19 cellular contexts compared by ENCODE assay signal in the genomic region with DNA sequence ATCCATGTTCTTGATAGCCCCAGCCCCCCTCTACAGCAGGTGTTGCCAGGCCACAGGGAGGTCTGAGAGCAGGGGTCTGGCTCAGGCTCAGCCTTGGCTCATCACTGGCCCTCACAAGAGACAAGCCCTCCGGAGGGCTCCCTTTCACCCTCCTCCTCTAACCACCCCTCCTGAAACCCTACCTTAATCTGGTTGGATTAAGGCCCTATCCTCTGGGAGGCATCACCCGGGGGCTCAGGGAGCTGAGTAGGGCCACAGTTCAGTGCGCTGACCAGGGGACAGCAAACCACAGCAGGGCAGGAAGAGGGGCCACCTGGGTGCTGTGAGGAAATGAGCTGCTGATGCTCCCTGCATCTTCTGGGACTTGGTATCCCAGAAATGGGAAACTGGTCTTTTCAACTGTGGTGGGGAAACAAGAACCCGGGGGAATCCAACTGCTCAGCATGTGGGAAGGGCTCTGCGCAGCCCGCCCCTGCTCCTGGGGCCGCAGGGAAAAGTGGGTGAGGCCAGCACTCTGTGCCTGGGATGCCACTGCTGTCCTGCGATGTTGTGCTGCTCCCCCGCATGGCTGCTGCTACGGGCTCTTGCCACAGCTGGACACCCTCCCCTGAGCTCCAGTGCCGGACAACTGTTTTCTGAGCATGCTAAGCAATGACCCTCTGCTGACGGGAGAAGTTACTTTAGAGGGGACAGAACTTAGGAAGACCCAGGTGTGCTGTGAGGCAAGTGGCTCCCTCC. TPM values are rescaled to one million over a fixed set of nuclear protein-coding genes. Genes with fewer than 3 reads are reported as not detected.
DNase-seq lines count a peak whose midpoint lies in the region; ATAC-seq, FAIRE-seq and TF ChIP-seq lines count a peak whose summit lies in the region.
"Had no signal": no experiment of that assay in that cellular context is flagged by ENCODE, and none has a peak within 500 bp of the region (broad histone marks: within the 10 kb centered on the region; RNA-seq: fewer than 3 reads in every experiment).

No MANE protein-coding gene starts in this region.

- H3K79me2 ChIP-seq in HepG2 (ENCODE audit: insufficient read depth, low read length) = no peaks in the 10 kb centered on the region

- no peak for FAIRE-seq in HepG2 (lab: Jason Lieb, UNC)
- FAIRE-seq: GM18507 had no signal

- TF ChIP-seq EP300 in HepG2 (IDR thresholded peaks at IDR 0.05; ENCODE audit: low read depth in 2 of 2, low read length in 2 of 2) (peak in 1 of 2 experiments; percentile 75; a peak in 1 of 4 replicates), HepG2 (CRISPR knock-in tag; IDR thresholded peaks at IDR 0.05; ENCODE audit: borderline replicate concordance) (no peak)

- no peaks in the 10 kb centered on the region for H3K9me3 Mint-ChIP-seq in activated naive CD4-positive, alpha-beta T cell treated with anti-CD3 and anti-CD28 coated beads for 36 hours
- no peaks in the 10 kb centered on the region for H3K9me3 Mint-ChIP-seq in activated naive CD8-positive, alpha-beta T cell (ENCODE audit: low read depth)
- H3K9me3 Mint-ChIP-seq: dendritic cell treated with granulocyte-macrophage colony-stimulating factor and Interleukin-4, amounts not matched to agents 40 ng/mL and 50 ng/mL, for 4 days; T-helper 2 cell treated with Interferon-gamma antibody and Interleukin-4, amounts not matched to agents 5 μg/mL and 100 μg/mL, for 36 hours had no signal

- no peak overlapping the region for H3K27ac ChIP-seq in HepG2 (ENCODE audit: extremely low read length, insufficient read depth, low read length)
- H3K27ac ChIP-seq: RWPE1 had no signal

- no peak for TF ChIP-seq RAD21 in HepG2 (CRISPR knock-in tag; IDR thresholded peaks at IDR 0.05)

- no peak overlapping the region for H2AFZ ChIP-seq in HepG2 (ENCODE audit: low read length)

- H3K4me1 ChIP-seq in HepG2 (ENCODE audit: insufficient read depth, low read length) = peaks cover 31% of the 10 kb centered on the region

- no peak overlapping the region for H3K9ac ChIP-seq in HepG2 (ENCODE audit: insufficient read depth, low read depth, low read length)

- no TSS peak for BruUV-seq in HepG2 (replicated peaks; lab: Mats Ljungman, UMichigan)

- H3K4me3 Mint-ChIP-seq in activated naive CD4-positive, alpha-beta T cell treated with anti-CD3 and anti-CD28 coated beads for 36 hours = no peak overlapping the region
- no peak overlapping the region for H3K4me3 Mint-ChIP-seq in activated naive CD8-positive, alpha-beta T cell
- H3K4me3 Mint-ChIP-seq: dendritic cell treated with granulocyte-macrophage colony-stimulating factor and Interleukin-4, amounts not matched to agents 40 ng/mL and 50 ng/mL, for 4 days; T-helper 2 cell treated with Interferon-gamma antibody and Interleukin-4, amounts not matched to agents 5 μg/mL and 100 μg/mL, for 36 hours had no signal

- H3K4me2 ChIP-seq in HepG2 (ENCODE audit: low read depth, low read length) = peak overlapping the region; percentile 36

- ATAC-seq in HepG2 = peak; percentile 72
- ATAC-seq in GM18520 (IDR thresholded peaks at IDR 0.05; ENCODE audit: unreplicated experiment) = no peak
- ATAC-seq in HG02759 (IDR thresholded peaks at IDR 0.05; ENCODE audit: unreplicated experiment) = no peak
- ATAC-seq in GM21576 (IDR thresholded peaks at IDR 0.05; ENCODE audit: unreplicated experiment) = no peak

- peaks cover 52% of the 10 kb centered on the region for H3K4me1 Mint-ChIP-seq in activated naive CD4-positive, alpha-beta T cell treated with anti-CD3 and anti-CD28 coated beads for 36 hours (ENCODE audit: low read depth)
- H3K4me1 Mint-ChIP-seq in activated naive CD8-positive, alpha-beta T cell (ENCODE audit: low read depth) = peaks cover 59% of the 10 kb centered on the region

- H3K27ac Mint-ChIP-seq in activated naive CD4-positive, alpha-beta T cell treated with anti-CD3 and anti-CD28 coated beads for 36 hours = peak overlapping the region; percentile 37
- H3K27ac Mint-ChIP-seq in activated naive CD8-positive, alpha-beta T cell = peak overlapping the region; percentile 76
- H3K27ac Mint-ChIP-seq: dendritic cell treated with granulocyte-macrophage colony-stimulating factor and Interleukin-4, amounts not matched to agents 40 ng/mL and 50 ng/mL, for 4 days; progenitor cell of endocrine pancreas; T-helper 2 cell treated with Interferon-gamma antibody and Interleukin-4, amounts not matched to agents 5 μg/mL and 100 μg/mL, for 36 hours had no signal

- H3K27me3 ChIP-seq in HepG2 (ENCODE audit: control insufficient read depth in 1 of 2, insufficient read depth in 2 of 2, low read length in 2 of 2) = peaks cover 0 to 3% of the 10 kb centered on the region in 2 experiments; a peak in 2 of 5 replicates

- no peaks in the 10 kb centered on the region for H4K20me1 ChIP-seq in HepG2 (ENCODE audit: insufficient read depth, low read length)

- POLR2A ChIA-PET in HepG2 (lab: Yijun Ruan, JAX) = interaction anchor here (1.7 to 2.2 kb wide), 2 partner anchors 15 to 62 kb away, joined by 4 to 8 read pairs; no protein-coding TSS in a partner anchor

- no peak for DNase-seq in activated naive CD4-positive, alpha-beta T cell treated with anti-CD3 and anti-CD28 coated beads for 36 hours
- no peak for DNase-seq in activated naive CD4-positive, alpha-beta T cell (lab: John Stamatoyannopoulos, UW)
- DNase-seq in HepG2 (ENCODE audit: low spot score) (no peak), GM19240 (ENCODE audit: insufficient read length, low spot score) (no peak)
- DNase-seq: ACHN, aorta, kidney glomerular epithelial cell, MM.1S, NCI-H187 treated with DMSO at 0.1 percent for 48 hours had no signal

- in situ Hi-C loops in HepG2 (cut with HindIII; ENCODE audit: extremely low pct_ligation_motif_present, low pct_unique_long_range_greater_than_20kb) = no loop called here

- intact Hi-C loops in activated naive CD4-positive, alpha-beta T cell treated with anti-CD3 and anti-CD28 coated beads for 36 hours (cut with micrococcal nuclease) = loop anchor here (1.0 kb wide), 1 partner anchor 11 kb away; no protein-coding TSS in a partner anchor
- intact Hi-C loops in HepG2 (cut with micrococcal nuclease; ENCODE audit: unreplicated experiment) = no loop called here

- 0 out of 2 replicates have a peak, but pooled peaks have one; percentile 6 for TF ChIP-seq CTCF in HepG2 (CRISPR knock-in tag; IDR thresholded peaks at IDR 0.05)

- no peak overlapping the region; a peak in 1 of 6 replicates for H3K4me3 ChIP-seq in HepG2 (replicated peaks in 1 of 3; ENCODE audit: insufficient read depth in 1 of 3, low read depth in 2 of 3, low read length in 3 of 3)

- no peaks in the 10 kb centered on the region for H3K9me3 ChIP-seq in HepG2 (ENCODE audit: low read length)

- CTCF ChIA-PET in activated naive CD4-positive, alpha-beta T cell treated with anti-CD3 and anti-CD28 coated beads for 36 hours (lab: Charles Lee) = interaction anchor here (0.9 to 1.2 kb wide), 2 partner anchors 16 to 58 kb away, joined by 3 read pairs; no protein-coding TSS in a partner anchor
- CTCF ChIA-PET in HepG2 (lab: Yijun Ruan, JAX; ENCODE audit: low intra/inter-chr PET ratio, low total read pairs) = no interaction called here

- TF ChIP-seq POLR2A in HepG2 (IDR thresholded peaks at IDR 0.05; ENCODE audit: insufficient read depth in 1 of 2, low read depth in 2 of 2, low read length in 2 of 2) = no peak

- no peaks in the 10 kb centered on the region for H3K27me3 Mint-ChIP-seq in activated naive CD4-positive, alpha-beta T cell treated with anti-CD3 and anti-CD28 coated beads for 36 hours (ENCODE audit: low read depth)
- no peaks in the 10 kb centered on the region for H3K27me3 Mint-ChIP-seq in activated naive CD8-positive, alpha-beta T cell
- H3K27me3 Mint-ChIP-seq: dendritic cell treated with granulocyte-macrophage colony-stimulating factor and Interleukin-4, amounts not matched to agents 40 ng/mL and 50 ng/mL, for 4 days had no signal

- H3K36me3 Mint-ChIP-seq in activated naive CD4-positive, alpha-beta T cell treated with anti-CD3 and anti-CD28 coated beads for 36 hours (ENCODE audit: low read depth) = peaks cover 30% of the 10 kb centered on the region
- peaks cover 10% of the 10 kb centered on the region for H3K36me3 Mint-ChIP-seq in activated naive CD8-positive, alpha-beta T cell

- 44% methylated on average over 6 of the region's 12 CpGs for WGBS in HepG2 (ENCODE audit: low lambda C conversion rate)

- no peaks in the 10 kb centered on the region; a peak in 1 of 5 replicates for H3K36me3 ChIP-seq in HepG2 (replicated peaks in 1 of 2; ENCODE audit: control insufficient read depth in 1 of 2, insufficient read depth in 2 of 2, low read length in 2 of 2)

RNA-seq across cellular contexts. Expression of a gene that starts 17.5 kb away (rescaled TPM):
- 10 to 100 TPM; 37.6 to 38.0 TPM for total RNA-seq in activated naive CD4-positive, alpha-beta T cell treated with anti-CD3 and anti-CD28 coated beads for 36 hours
- total RNA-seq in HepG2 (2016; rRNA removed; fragmentation: Illumina TruSeq; extraction: Trizol) = 3.3 and 4.0 TPM in 2 replicates
- 1.3 and 1.5 TPM in 2 replicates for total RNA-seq in HepG2 (2016; cell fraction: cytosol; rRNA removed; fragmentation: Illumina TruSeq; extraction: Trizol; ENCODE audit: low read depth)
- total RNA-seq in HepG2 (2016; cell fraction: insoluble cytoplasmic fraction; rRNA removed; fragmentation: Illumina TruSeq; extraction: Trizol) = 3.1 and 3.5 TPM in 2 replicates
- total RNA-seq in HepG2 (2016; cell fraction: membrane; rRNA removed; fragmentation: Illumina TruSeq; extraction: Trizol) = 2.9 and 5.0 TPM in 2 replicates
- 2.4 TPM in 2 replicates for total RNA-seq in HepG2 (2016; cell fraction: nucleus; rRNA removed; fragmentation: Illumina TruSeq; extraction: Trizol)
- polyA plus RNA-seq in HepG2 (2011; rRNA removed) = 5.0 and 7.3 TPM in 2 replicates
- 4.4 and 5.8 TPM in 2 replicates for polyA plus RNA-seq in HepG2 (2011; cell fraction: cytosol; rRNA removed)
- 15.5 and 20.4 TPM in 2 replicates for polyA plus RNA-seq in HepG2 (2011; cell fraction: nucleus; rRNA removed)
- 7.5 and 9.0 TPM in 2 replicates for polyA plus RNA-seq in HepG2 (2012)
- polyA plus RNA-seq in HepG2 (2016; cell fraction: cytosol; fragmentation: Illumina TruSeq; extraction: Trizol; ENCODE audit: low read depth) = 1.3 and 1.7 TPM in 2 replicates
- 3.1 and 3.9 TPM in 2 replicates for polyA plus RNA-seq in HepG2 (2016; cell fraction: insoluble cytoplasmic fraction; fragmentation: Illumina TruSeq; extraction: Trizol; ENCODE audit: low read depth)
- polyA plus RNA-seq in HepG2 (2016; cell fraction: membrane; fragmentation: Illumina TruSeq; extraction: Trizol; ENCODE audit: low read depth) = 2.3 and 3.2 TPM in 2 replicates
- 4.1 and 4.2 TPM in 2 replicates for polyA plus RNA-seq in HepG2 (2016; cell fraction: nucleus; fragmentation: Illumina TruSeq; extraction: Trizol; ENCODE audit: insufficient read depth, low read depth)
- 3.1 and 18.4 TPM in 2 replicates for polyA minus RNA-seq in HepG2 (2011; rRNA and poly(A)+ RNA removed; ENCODE audit: low replicate concordance)
- polyA minus RNA-seq in HepG2 (2011; cell fraction: cytosol; rRNA and poly(A)+ RNA removed) = 1.4 and 2.7 TPM in 2 replicates
- polyA minus RNA-seq in HepG2 (2011; cell fraction: nucleus; rRNA and poly(A)+ RNA removed) = 4.9 and 7.1 TPM in 2 replicates

RNA-seq across cellular contexts. Expression of a gene that starts 50.2 kb away (rescaled TPM):
- total RNA-seq in activated naive CD4-positive, alpha-beta T cell treated with anti-CD3 and anti-CD28 coated beads for 36 hours = under 1 TPM in 1 of 2 experiments, not detected in 1; 0.10 TPM
- total RNA-seq in HepG2 (2016; rRNA removed; fragmentation: Illumina TruSeq; extraction: Trizol) = 0.60 and 1.2 TPM in 2 replicates
- 0.53 and 0.61 TPM in 2 replicates for total RNA-seq in HepG2 (2016; cell fraction: cytosol; rRNA removed; fragmentation: Illumina TruSeq; extraction: Trizol; ENCODE audit: low read depth)
- total RNA-seq in HepG2 (2016; cell fraction: insoluble cytoplasmic fraction; rRNA removed; fragmentation: Illumina TruSeq; extraction: Trizol) = 0.43 and 0.89 TPM in 2 replicates
- 0.90 and 0.96 TPM in 2 replicates for total RNA-seq in HepG2 (2016; cell fraction: membrane; rRNA removed; fragmentation: Illumina TruSeq; extraction: Trizol)
- total RNA-seq in HepG2 (2016; cell fraction: nucleus; rRNA removed; fragmentation: Illumina TruSeq; extraction: Trizol) = 1.0 and 1.1 TPM in 2 replicates
- polyA plus RNA-seq in HepG2 (2011; rRNA removed) = 0.38 and 0.59 TPM in 2 replicates
- polyA plus RNA-seq in HepG2 (2011; cell fraction: cytosol; rRNA removed) = 0.24 and 0.28 TPM in 2 replicates
- polyA plus RNA-seq in HepG2 (2011; cell fraction: nucleus; rRNA removed) = 0.84 and 1.1 TPM in 2 replicates
- polyA plus RNA-seq in HepG2 (2012) = 0.49 and 1.2 TPM in 2 replicates
- 0.42 and 0.53 TPM in 2 replicates for polyA plus RNA-seq in HepG2 (2016; cell fraction: cytosol; fragmentation: Illumina TruSeq; extraction: Trizol; ENCODE audit: low read depth)
- polyA plus RNA-seq in HepG2 (2016; cell fraction: insoluble cytoplasmic fraction; fragmentation: Illumina TruSeq; extraction: Trizol; ENCODE audit: low read depth) = 0.80 and 0.84 TPM in 2 replicates
- 0.63 and 0.65 TPM in 2 replicates for polyA plus RNA-seq in HepG2 (2016; cell fraction: membrane; fragmentation: Illumina TruSeq; extraction: Trizol; ENCODE audit: low read depth)
- 1.5 and 1.6 TPM in 2 replicates for polyA plus RNA-seq in HepG2 (2016; cell fraction: nucleus; fragmentation: Illumina TruSeq; extraction: Trizol; ENCODE audit: insufficient read depth, low read depth)
- polyA minus RNA-seq in HepG2 (2011; rRNA and poly(A)+ RNA removed; ENCODE audit: low replicate concordance) = 0.05 and 0.22 TPM in 2 replicates
- not detected in 2 replicates for polyA minus RNA-seq in HepG2 (2011; cell fraction: cytosol; rRNA and poly(A)+ RNA removed)
- 0.77 and 0.99 TPM in 2 replicates for polyA minus RNA-seq in HepG2 (2011; cell fraction: nucleus; rRNA and poly(A)+ RNA removed)
- total RNA-seq: HT1080 had no signal
